ENCODE assay signal across 14 cellular contexts in the genomic region with DNA sequence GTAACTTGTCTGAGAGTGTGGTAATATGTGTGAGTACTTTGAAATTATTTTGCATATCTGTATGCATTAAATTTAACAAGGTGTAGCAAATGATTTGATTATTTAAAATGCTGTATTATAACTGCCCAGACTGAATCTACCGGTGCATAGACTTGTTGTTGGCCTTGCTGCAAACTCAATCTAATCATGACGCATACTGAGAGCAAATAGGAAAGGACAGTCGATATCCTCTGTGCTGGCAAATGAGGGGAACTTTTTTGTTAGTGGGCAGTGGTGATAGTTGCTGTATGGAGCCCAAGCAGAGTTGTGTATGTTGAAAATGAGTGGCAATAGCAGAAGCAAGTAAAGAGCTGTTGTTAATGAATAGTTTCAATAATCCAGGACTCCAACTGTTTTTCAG.
A peak's percentile ranks its signal among the peaks of the same experiment; 100 is the strongest.
DNase-seq lines count a peak whose midpoint lies in the region; ATAC-seq, FAIRE-seq and TF ChIP-seq lines count a peak whose summit lies in the region.
"Had no signal": no experiment of that assay in that cellular context is flagged by ENCODE, and none has a peak within 500 bp of the region (broad histone marks: within the 10 kb centered on the region; RNA-seq: fewer than 3 reads in every experiment).

No MANE protein-coding gene starts in this region.

- peaks cover 39% of the 10 kb centered on the region for H3F3A ChIP-seq in GM23248 (ENCODE audit: insufficient read depth)
- H3F3A ChIP-seq in SK-N-SH (replicated peaks; ENCODE audit: insufficient read depth), result peaks cover 46% of the 10 kb centered on the region

- TF ChIP-seq EP300 in SK-N-SH (IDR thresholded peaks at IDR 0.05; ENCODE audit: borderline replicate concordance in 1 of 2, low read depth in 1 of 2, low read length in 1 of 2), result no peak

- no peak for ATAC-seq in left colon
- ATAC-seq: activated CD4-positive, CD25-positive, alpha-beta regulatory T cell treated with anti-CD3 and anti-CD28 coated beads, Interleukin-2, amount 50 U/mL, for 24 hours had no signal

- intact Hi-C loops in left colon (cut with DNase I, micrococcal nuclease), result no loop called here

- peak overlapping the region; percentile 92 for H3K4me2 ChIP-seq in GM23248 (ENCODE audit: unreplicated experiment)
- no peak overlapping the region for H3K4me2 ChIP-seq in SK-N-SH

- peak; percentile 30 for FAIRE-seq in islet of Langerhans (lab: Jason Lieb, UNC)
- FAIRE-seq: colon, HTR-8/SVneo had no signal

- DNase-seq in GM23248 (no peak), left colon (no peak), caudate nucleus (lab: John Stamatoyannopoulos, UW) (no peak), SK-N-SH (no peak)
- DNase-seq: activated CD8-positive, alpha-beta memory T cell treated with anti-CD3 and anti-CD28 coated beads, Interleukin-2, amount 50 U/mL, for 4 hours; MM.1S; NCI-H2029 treated with DMSO at 0.1 percent for 48 hours; NCI-H82 had no signal

- H3K79me2 ChIP-seq in GM23248 (ENCODE audit: insufficient read depth) (peaks cover 100% of the 10 kb centered on the region), SK-N-SH (ENCODE audit: insufficient read depth) (peaks cover 100% of the 10 kb centered on the region)

- 98 to 100% methylated on average over 3 of the region's 3 CpGs for WGBS in GM23248 (ENCODE audit: low coverage in 1 of 2, low lambda C conversion rate in 2 of 2, missing lambda C conversion rate in 2 of 2), 2 experiments
- 83% methylated on average over 3 of the region's 3 CpGs for WGBS in SK-N-SH (ENCODE audit: low lambda C conversion rate)

- no peak overlapping the region for H3K4me3 ChIP-seq in GM23248
- peak overlapping the region; percentile 68 to 75 (median 73) for H3K4me3 ChIP-seq in skeletal muscle tissue (ENCODE audit: low read length in 3 of 3)
- H3K4me3 ChIP-seq in SK-N-SH (ENCODE audit: low read depth in 2 of 2, low read length in 1 of 2), result no peak overlapping the region

- in situ Hi-C loops in GM23248 (cut with MboI), result no loop called here

- H3K9me3 ChIP-seq in GM23248 (ENCODE audit: low read depth) (no peaks in the 10 kb centered on the region), skeletal muscle tissue (ENCODE audit: control insufficient read depth in 3 of 3, low read length in 3 of 3) (no peaks in the 10 kb centered on the region), SK-N-SH (no peaks in the 10 kb centered on the region)

- H3K27me3 ChIP-seq in GM23248 (replicated peaks; ENCODE audit: insufficient read depth) (no peaks in the 10 kb centered on the region), skeletal muscle tissue (ENCODE audit: control insufficient read depth in 3 of 3, insufficient read depth in 3 of 3, low read length in 3 of 3) (no peaks in the 10 kb centered on the region), SK-N-SH (ENCODE audit: insufficient read depth) (no peaks in the 10 kb centered on the region)

- no peak overlapping the region for H2AFZ ChIP-seq in GM23248
- no peak overlapping the region for H2AFZ ChIP-seq in SK-N-SH (ENCODE audit: low read depth)

- TF ChIP-seq CTCF in VCaP (conservative IDR thresholded peaks at IDR 0.05) (no peak), SK-N-SH (IDR thresholded peaks at IDR 0.05) (no peak)

- no peak overlapping the region for H3K9ac ChIP-seq in GM23248
- peak overlapping the region; percentile 79 to 84 (median 83) for H3K9ac ChIP-seq in skeletal muscle tissue (ENCODE audit: low read depth in 1 of 3, low read length in 3 of 3)
- H3K9ac ChIP-seq in SK-N-SH, result no peak overlapping the region

- H3K27ac ChIP-seq in GM23248 (0 out of 2 replicates have a peak overlapping the region, but pooled peaks have one; percentile 67), VCaP (peak overlapping the region; percentile 80), skeletal muscle tissue (ENCODE audit: low read depth, low read length) (peak overlapping the region; percentile 62), caudate nucleus (ENCODE audit: low read depth, low read length) (no peak overlapping the region), SK-N-SH (ENCODE audit: low read depth in 2 of 2, low read length in 1 of 2) (peak overlapping the region in 1 of 2 experiments; percentile 20; a peak in 1 of 4 replicates)

- H3K9me2 ChIP-seq in GM23248 (ENCODE audit: insufficient read depth) (no peaks in the 10 kb centered on the region), SK-N-SH (no peaks in the 10 kb centered on the region)

- TF ChIP-seq RAD21 in SK-N-SH (IDR thresholded peaks at IDR 0.05; ENCODE audit: low read length), result no peak

- POLR2A ChIA-PET in SK-N-SH (lab: Yijun Ruan, JAX), result no interaction called here

- CTCF ChIA-PET in SK-N-SH (lab: Yijun Ruan, JAX), result interaction anchor here (1.1 kb wide), 1 partner anchor 68 kb away, joined by 3 read pairs; no protein-coding TSS in a partner anchor

- H3K36me3 ChIP-seq in GM23248 (ENCODE audit: low read depth) (peaks cover 15% of the 10 kb centered on the region), skeletal muscle tissue (ENCODE audit: control insufficient read depth in 3 of 3, insufficient read depth in 3 of 3, low read length in 3 of 3) (no peaks in the 10 kb centered on the region), SK-N-SH (replicated peaks in 1 of 2; ENCODE audit: control insufficient read depth in 1 of 2, insufficient read depth in 2 of 2, low read length in 1 of 2) (peaks cover 17 to 57% of the 10 kb centered on the region in 2 experiments)

- H3K4me1 ChIP-seq in GM23248 (ENCODE audit: insufficient read depth) (peaks cover 43% of the 10 kb centered on the region), skeletal muscle tissue (ENCODE audit: control insufficient read depth in 3 of 3, insufficient read depth in 3 of 3, low read length in 3 of 3) (peaks cover 2 to 25% (median 20%) of the 10 kb centered on the region in 3 donors), SK-N-SH (ENCODE audit: control insufficient read depth in 1 of 2, insufficient read depth in 2 of 2, low read depth in 1 of 2, low read length in 1 of 2) (peaks cover 13 to 25% of the 10 kb centered on the region in 2 experiments; a peak in 3 of 4 replicates)

- H4K20me1 ChIP-seq in GM23248 (ENCODE audit: insufficient read depth), result peaks cover 5% of the 10 kb centered on the region; the same call in 1 of the 2 replicates
- peaks cover 93% of the 10 kb centered on the region for H4K20me1 ChIP-seq in SK-N-SH (ENCODE audit: insufficient read depth)

TF ChIP-seq in SK-N-SH, 30 proteins besides CTCF, POLR2A, EP300 and RAD21:
- no peak for TF ChIP-seq ELF1 (IDR thresholded peaks at IDR 0.05)
- TF ChIP-seq GATA2 (CRISPR knock-in tag; IDR thresholded peaks at IDR 0.05), result no peak
- TF ChIP-seq TAF1 (IDR thresholded peaks at IDR 0.05; ENCODE audit: borderline replicate concordance, low read depth, low read length), result no peak
- TF ChIP-seq, protein P1, sequence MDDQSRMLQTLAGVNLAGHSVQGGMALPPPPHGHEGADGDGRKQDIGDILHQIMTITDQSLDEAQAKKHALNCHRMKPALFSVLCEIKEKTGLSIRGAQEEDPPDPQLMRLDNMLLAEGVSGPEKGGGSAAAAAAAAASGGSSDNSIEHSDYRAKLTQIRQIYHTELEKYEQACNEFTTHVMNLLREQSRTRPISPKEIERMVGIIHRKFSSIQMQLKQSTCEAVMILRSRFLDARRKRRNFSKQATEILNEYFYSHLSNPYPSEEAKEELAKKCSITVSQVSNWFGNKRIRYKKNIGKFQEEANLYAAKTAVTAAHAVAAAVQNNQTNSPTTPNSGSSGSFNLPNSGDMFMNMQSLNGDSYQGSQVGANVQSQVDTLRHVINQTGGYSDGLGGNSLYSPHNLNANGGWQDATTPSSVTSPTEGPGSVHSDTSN (IDR thresholded peaks at IDR 0.05), result no peak
- TF ChIP-seq, protein P2, sequence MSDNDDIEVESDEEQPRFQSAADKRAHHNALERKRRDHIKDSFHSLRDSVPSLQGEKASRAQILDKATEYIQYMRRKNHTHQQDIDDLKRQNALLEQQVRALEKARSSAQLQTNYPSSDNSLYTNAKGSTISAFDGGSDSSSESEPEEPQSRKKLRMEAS (IDR thresholded peaks at IDR 0.05; ENCODE audit: low read depth), result no peak
- no peak for TF ChIP-seq SIN3A (IDR thresholded peaks at IDR 0.05; ENCODE audit: borderline replicate concordance, low read depth, low read length)
- TF ChIP-seq, protein P3, sequence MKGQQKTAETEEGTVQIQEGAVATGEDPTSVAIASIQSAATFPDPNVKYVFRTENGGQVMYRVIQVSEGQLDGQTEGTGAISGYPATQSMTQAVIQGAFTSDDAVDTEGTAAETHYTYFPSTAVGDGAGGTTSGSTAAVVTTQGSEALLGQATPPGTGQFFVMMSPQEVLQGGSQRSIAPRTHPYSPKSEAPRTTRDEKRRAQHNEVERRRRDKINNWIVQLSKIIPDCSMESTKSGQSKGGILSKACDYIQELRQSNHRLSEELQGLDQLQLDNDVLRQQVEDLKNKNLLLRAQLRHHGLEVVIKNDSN (IDR thresholded peaks at IDR 0.05; ENCODE audit: borderline replicate concordance, low read depth), result no peak
- TF ChIP-seq POLR2AphosphoS5 (IDR thresholded peaks at IDR 0.05; ENCODE audit: low read depth, low read length), result no peak
TF ChIP-seq in SK-N-SH: peak in this region for 0.

Comparison
In these comparisons a context has a peak if more than half of its experiments do, and no peak if none do; other contexts are left out.
1. H3K4me3 ChIP-seq: peak in skeletal muscle tissue (3 of 3); none in GM23248 (single experiment) and SK-N-SH (0 of 2).
2. H3K9ac ChIP-seq: peak in skeletal muscle tissue (3 of 3); none in GM23248 (single experiment) and SK-N-SH (single experiment).